In the genomic region with DNA sequence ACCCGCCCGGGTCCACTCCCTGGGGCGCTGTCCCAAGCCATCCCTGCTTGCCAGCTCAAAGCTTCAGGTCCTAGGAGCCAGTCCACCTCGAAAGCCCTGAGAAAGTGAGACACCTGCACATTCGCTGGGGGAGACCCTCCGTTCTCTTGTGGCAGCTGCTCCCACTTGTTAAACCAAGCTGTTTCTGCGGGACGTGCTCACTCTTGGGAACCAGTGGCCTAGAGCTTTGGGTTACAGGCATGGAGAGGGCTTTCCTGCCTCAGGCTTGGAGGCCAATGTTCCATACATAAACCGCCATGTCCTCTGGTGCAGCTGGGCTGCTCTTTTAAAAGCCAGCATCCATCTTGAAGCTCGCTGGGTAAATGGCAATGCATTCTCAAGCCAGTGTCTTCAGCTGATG, we compare ENCODE assay signal across 21 cellular contexts.
"Had no signal": no experiment of that assay in that cellular context is flagged by ENCODE, and none has a peak within 500 bp of the region (broad histone marks: within the 10 kb centered on the region; RNA-seq: fewer than 3 reads in every experiment).

No MANE protein-coding gene starts in this region.

- DNase-seq: effector CD4-positive, alpha-beta T cell; foreskin keratinocyte; left cardiac atrium; left ventricle myocardium inferior; lower lobe of right lung; naive thymus-derived CD4-positive, alpha-beta T cell; nephron progenitor cell; posterior cingulate gyrus; sigmoid colon; stimulated activated CD4-positive, alpha-beta T cell treated with anti-CD3 and anti-CD28 coated beads, Interleukin-4, amount 100 ng/mL, for 4 hours; stimulated activated naive B cell treated with anti-CD40 and anti-IgM and Interleukin-4, amounts not matched to agents 10 μg/mL and 1 μg/mL and 100 μg/mL, for 72 hours; stimulated activated naive CD8-positive, alpha-beta T cell treated with anti-CD3 and anti-CD28 coated beads, Interleukin-15, amount 100 ng/mL, for 72 hours had no signal

- ATAC-seq: left cardiac atrium; lower lobe of right lung; naive thymus-derived CD4-positive, alpha-beta T cell; stimulated activated naive B cell treated with anti-CD40 and anti-IgM and Interleukin-4, amounts not matched to agents 10 μg/mL and 1 μg/mL and 100 μg/mL, for 72 hours; stimulated activated naive CD8-positive, alpha-beta T cell treated with anti-CD3 and anti-CD28 coated beads, Interleukin-15, amount 100 ng/mL, for 72 hours had no signal

- H3K27ac Mint-ChIP-seq: endodermal cell; memory B cell; naive thymus-derived CD4-positive, alpha-beta T cell; nephron progenitor cell; stimulated activated naive B cell treated with anti-CD40 and anti-IgM and Interleukin-4, amounts not matched to agents 10 μg/mL and 1 μg/mL and 100 μg/mL, for 72 hours; stimulated activated naive CD8-positive, alpha-beta T cell treated with anti-CD3 and anti-CD28 coated beads, Interleukin-15, amount 100 ng/mL, for 72 hours had no signal

- FAIRE-seq: colon, endothelial cell of umbilical vein, kidney had no signal

- H3K4me2 ChIP-seq: hepatocyte had no signal

- H3K27me3 Mint-ChIP-seq: memory B cell; naive thymus-derived CD4-positive, alpha-beta T cell; stimulated activated naive B cell treated with anti-CD40 and anti-IgM and Interleukin-4, amounts not matched to agents 10 μg/mL and 1 μg/mL and 100 μg/mL, for 72 hours; stimulated activated naive CD8-positive, alpha-beta T cell treated with anti-CD3 and anti-CD28 coated beads, Interleukin-15, amount 100 ng/mL, for 72 hours had no signal

- H3K36me3 Mint-ChIP-seq: memory B cell; naive thymus-derived CD4-positive, alpha-beta T cell; stimulated activated naive B cell treated with anti-CD40 and anti-IgM and Interleukin-4, amounts not matched to agents 10 μg/mL and 1 μg/mL and 100 μg/mL, for 72 hours had no signal

- H3K27ac ChIP-seq: foreskin keratinocyte, hepatocyte, left ventricle myocardium inferior, lower lobe of right lung, sigmoid colon, testis, transverse colon had no signal

- H3K9me3 Mint-ChIP-seq: endodermal cell; memory B cell; nephron progenitor cell; stimulated activated naive B cell treated with anti-CD40 and anti-IgM and Interleukin-4, amounts not matched to agents 10 μg/mL and 1 μg/mL and 100 μg/mL, for 72 hours; stimulated activated naive CD8-positive, alpha-beta T cell treated with anti-CD3 and anti-CD28 coated beads, Interleukin-15, amount 100 ng/mL, for 72 hours had no signal

- H3K4me3 Mint-ChIP-seq: endodermal cell; memory B cell; naive thymus-derived CD4-positive, alpha-beta T cell; nephron progenitor cell; stimulated activated naive B cell treated with anti-CD40 and anti-IgM and Interleukin-4, amounts not matched to agents 10 μg/mL and 1 μg/mL and 100 μg/mL, for 72 hours; stimulated activated naive CD8-positive, alpha-beta T cell treated with anti-CD3 and anti-CD28 coated beads, Interleukin-15, amount 100 ng/mL, for 72 hours had no signal

- H3K36me3 ChIP-seq: left ventricle myocardium inferior, lower lobe of right lung, transverse colon had no signal

- H3K4me1 ChIP-seq: foreskin keratinocyte had no signal

- H3K27me3 ChIP-seq: hepatocyte, sigmoid colon, testis, transverse colon had no signal

- H3K9me3 ChIP-seq: left ventricle myocardium inferior, lower lobe of right lung, sigmoid colon, testis, transverse colon had no signal

- H3K79me2 ChIP-seq: hepatocyte had no signal

- H2AFZ ChIP-seq: hepatocyte had no signal

- H3K4me3 ChIP-seq: hepatocyte, left ventricle myocardium inferior, lower lobe of right lung, sigmoid colon, skin epidermis, testis, transverse colon had no signal
